In genomic region chr3:126300761-126301481, GRCh38 we compare ENCODE assay signal across 14 cellular contexts. TPM values are rescaled to one million over a fixed set of nuclear protein-coding genes. Genes with fewer than 3 reads are reported as not detected.
DNase-seq lines count a peak whose midpoint lies in the region; FAIRE-seq and TF ChIP-seq lines count a peak whose summit lies in the region.
"Had no signal": no experiment of that assay in that cellular context is flagged by ENCODE, and none has a peak within 500 bp of the region (broad histone marks: within the 10 kb centered on the region; RNA-seq: fewer than 3 reads in every experiment).

No MANE protein-coding gene starts in this region.

- TF ChIP-seq CTCF in GM10248 (IDR thresholded peaks at IDR 0.05; ENCODE audit: control extremely low read depth, extremely low read depth, low read depth, missing control alignments) (no peak), H1 (IDR thresholded peaks at IDR 0.05; ENCODE audit: control extremely low read depth in 1 of 3, insufficient read depth in 1 of 3, low read depth in 1 of 3, low read length in 3 of 3) (no peak), retinal pigment epithelial cell (conservative IDR thresholded peaks at IDR 0.05; ENCODE audit: low read depth, low read length) (no peak)

- WGBS in H1 (ENCODE audit: extremely low coverage in 1 of 2, insufficient coverage in 1 of 2, insufficient read length in 1 of 2, insufficient replicate concordance in 2 of 2, low coverage in 1 of 2, low lambda C conversion rate in 2 of 2, missing lambda C conversion rate in 1 of 2), 2 experiments = 90% methylated on average over 15 of the region's 15 CpGs; no CpG with 5 or more reads in 1 of the 2 experiments

- FAIRE-seq in H1 (lab: Jason Lieb, UNC) (no peak), GM12892 (lab: Jason Lieb, UNC) (no peak)
- FAIRE-seq: colon, frontal cortex, GM18507, RCC 7860 had no signal

- H2BK5ac ChIP-seq in H1 (ENCODE audit: low read depth, low read length) = no peak overlapping the region

- peaks cover 0 to 3% (median 0%) of the 10 kb centered on the region in 4 experiments; a peak in 1 of 7 replicates for H3K4me1 ChIP-seq in H1 (replicated peaks in 1 of 4; ENCODE audit: control insufficient read depth in 3 of 4, insufficient read depth in 4 of 4, low read length in 3 of 4)

- no peak overlapping the region for H3K23ac ChIP-seq in H1 (ENCODE audit: insufficient read length)

- DNase-seq in GM10248 (ENCODE audit: extremely low spot score) (peak; percentile 3), H1 (ENCODE audit: low read depth in 1 of 2, low spot score in 2 of 2) (no peak), inferior parietal cortex (ENCODE audit: extremely low spot score) (peak; percentile 3), retinal pigment epithelial cell (ENCODE audit: low read depth) (peak; percentile 75), HEK293T (ENCODE audit: extremely low spot score) (no peak), GM12892 (ENCODE audit: insufficient read length) (no peak), ureter (ENCODE audit: low spot score) (no peak)
- no peak for DNase-seq in activated CD4-positive, alpha-beta T cell treated with anti-CD3 and anti-CD28 coated beads for 1 hour
- DNase-seq: activated CD8-positive, alpha-beta T cell treated with anti-CD3 and anti-CD28 coated beads, Interleukin-2, amount 10 ng/mL, durations not matched to agents 7 days and 5 days; HCEC 1CT had no signal

- H2AK5ac ChIP-seq in H1 (ENCODE audit: low read depth, low read length) = no peak overlapping the region; the same call in 1 of the 2 replicates

- H3K27ac ChIP-seq in H1 (ENCODE audit: low read depth, low read length) = no peak overlapping the region

- no peak overlapping the region for H3K4ac ChIP-seq in H1 (replicated peaks; ENCODE audit: insufficient read length, low read depth, low read length)

- H3K4me3 ChIP-seq in H1 (ENCODE audit: extremely low read depth in 1 of 4, insufficient read depth in 2 of 4, low read depth in 3 of 4, low read length in 4 of 4) (no peak overlapping the region), retinal pigment epithelial cell (ENCODE audit: low read length) (no peak overlapping the region)

- no peaks in the 10 kb centered on the region for H3K79me1 ChIP-seq in H1 (ENCODE audit: low read depth, low read length)

- no peak overlapping the region for H4K5ac ChIP-seq in H1 (ENCODE audit: insufficient read length, low read depth, low read length)

- H2BK20ac ChIP-seq in H1 (ENCODE audit: low read length) = no peak overlapping the region

- CTCF ChIA-PET in GM10248 (lab: Yijun Ruan, JAX) = no interaction called here
- CTCF ChIA-PET in H1 (lab: Charles Lee; ENCODE audit: partially characterized antibody) = no interaction called here
- CTCF ChIA-PET in HEK293T (lab: Yijun Ruan, JAX) = no interaction called here

- peak overlapping the region; percentile 89 for H2BK15ac ChIP-seq in H1 (ENCODE audit: low read length)

- peaks cover 0 to 2% (median 0%) of the 10 kb centered on the region in 4 experiments; a peak in 1 of 7 replicates for H3K27me3 ChIP-seq in H1 (replicated peaks in 1 of 4; ENCODE audit: control insufficient read depth in 3 of 4, extremely low read depth in 1 of 4, insufficient read depth in 3 of 4, low read length in 3 of 4)

- peak overlapping the region; percentile 90; the same call in 1 of the 2 replicates for H2AFZ ChIP-seq in H1 (ENCODE audit: low read length)

- no peaks in the 10 kb centered on the region for H3K23me2 ChIP-seq in H1 (ENCODE audit: low read depth, low read length)

- POLR2A ChIA-PET in GM10248 (lab: Yijun Ruan, JAX) = no interaction called here
- POLR2A ChIA-PET in H1 (lab: Charles Lee; ENCODE audit: partially characterized antibody) = interaction anchor here (0.6 to 1.0 kb wide), 2 partner anchors 101 to 345 kb away, joined by 3 to 4 read pairs; no protein-coding TSS in a partner anchor
- POLR2A ChIA-PET in HEK293T (lab: Yijun Ruan, JAX) = no interaction called here

- TF ChIP-seq POLR2A in H1 (IDR thresholded peaks at IDR 0.05; ENCODE audit: control extremely low read depth in 1 of 2, low read depth in 2 of 2, low read length in 2 of 2) (no peak), GM12892 (IDR thresholded peaks at IDR 0.05; ENCODE audit: low read depth, low read length) (no peak)

- no peaks in the 10 kb centered on the region for H3K79me2 ChIP-seq in H1 (ENCODE audit: control insufficient read depth in 1 of 2, insufficient read depth in 2 of 2, low read length in 2 of 2)

- H3K9me3 ChIP-seq in H1 (ENCODE audit: insufficient read depth in 2 of 2, low read depth in 1 of 2, low read length in 1 of 2) = peaks cover 5 to 12% of the 10 kb centered on the region in 2 experiments; a peak in 3 of 4 replicates

- no peak overlapping the region for H4K91ac ChIP-seq in H1 (replicated peaks; ENCODE audit: insufficient read length, low read length)

- no peak overlapping the region for H2BK120ac ChIP-seq in H1 (replicated peaks; ENCODE audit: low read depth, low read length)

- no peak for TF ChIP-seq EP300 in H1 (IDR thresholded peaks at IDR 0.05; ENCODE audit: borderline replicate concordance in 1 of 2, low read depth in 2 of 2, low read length in 2 of 2)

- H3K4me2 ChIP-seq in H1 (ENCODE audit: insufficient read depth in 1 of 2, low read depth in 2 of 2, low read length in 2 of 2) = no peak overlapping the region

- no peak overlapping the region for H2BK12ac ChIP-seq in H1 (ENCODE audit: low read depth, low read length)

- H3K36me3 ChIP-seq in H1 (ENCODE audit: control insufficient read depth in 2 of 4, insufficient read depth in 4 of 4, low read length in 3 of 4) = no peaks in the 10 kb centered on the region

- no peak for TF ChIP-seq RAD21 in H1 (IDR thresholded peaks at IDR 0.05 in 1 of 2, conservative IDR thresholded peaks at IDR 0.05 in 1 of 2; ENCODE audit: low read depth in 2 of 2, low read length in 2 of 2)

- no peaks in the 10 kb centered on the region for H4K20me1 ChIP-seq in H1 (replicated peaks in 1 of 2; ENCODE audit: control insufficient read depth in 1 of 2, insufficient read depth in 2 of 2, low read length in 2 of 2)

- H3K56ac ChIP-seq in H1 (replicated peaks; ENCODE audit: insufficient read length, low read depth, low read length) = no peak overlapping the region

- H3K14ac ChIP-seq in H1 (ENCODE audit: insufficient read length) = no peak overlapping the region

- no peak overlapping the region for H3K18ac ChIP-seq in H1 (ENCODE audit: extremely low read depth, low read length)

- H3K9ac ChIP-seq in H1 (replicated peaks in 1 of 4; ENCODE audit: extremely low read depth in 1 of 4, low read depth in 3 of 4, low read length in 3 of 4) = no peak overlapping the region

- no peak overlapping the region; the same call in 1 of the 2 replicates for H4K8ac ChIP-seq in H1 (ENCODE audit: extremely low read depth, insufficient read depth, low read length)

TF ChIP-seq in H1, 55 proteins besides CTCF, POLR2A, EP300 and RAD21:
- no peak for TF ChIP-seq NANOG (IDR thresholded peaks at IDR 0.05; ENCODE audit: insufficient read depth, low read depth, low read length, poor library complexity, severe bottlenecking)
- no peak for TF ChIP-seq BCL11A (IDR thresholded peaks at IDR 0.05; ENCODE audit: low read depth in 2 of 2, low read length in 2 of 2)
- TF ChIP-seq JUN (IDR thresholded peaks at IDR 0.05; ENCODE audit: low read depth, low read length) = no peak
- TF ChIP-seq KDM5A (IDR thresholded peaks at IDR 0.05; ENCODE audit: low read length) = no peak
- TF ChIP-seq CBX8 (IDR thresholded peaks at IDR 0.05; ENCODE audit: borderline replicate concordance, low read depth, low read length) = no peak
- no peak for TF ChIP-seq KDM4A (IDR thresholded peaks at IDR 0.05; ENCODE audit: low read depth, low read length, severe bottlenecking)
- TF ChIP-seq RXRA (IDR thresholded peaks at IDR 0.05; ENCODE audit: insufficient read depth, low read depth, low read length) = no peak
- no peak for TF ChIP-seq CEBPB (IDR thresholded peaks at IDR 0.05; ENCODE audit: low read depth, low read length)
- no peak for TF ChIP-seq JUND (IDR thresholded peaks at IDR 0.05; ENCODE audit: low read length)
- TF ChIP-seq EGR1 (IDR thresholded peaks at IDR 0.05; ENCODE audit: borderline replicate concordance, low read depth, low read length) = no peak

TF ChIP-seq in HEK293T, 16 proteins besides CTCF, POLR2A, EP300 and RAD21:
- TF ChIP-seq BHLHE40 (IDR thresholded peaks at IDR 0.05; ENCODE audit: borderline replicate concordance) (no peak), HDGF (IDR thresholded peaks at IDR 0.05; ENCODE audit: borderline replicate concordance) (no peak), ARNT (IDR thresholded peaks at IDR 0.05) (no peak), SUZ12 (IDR thresholded peaks at IDR 0.05) (no peak), L3MBTL2 (conservative IDR thresholded peaks at IDR 0.05) (no peak), FOXK2 (IDR thresholded peaks at IDR 0.05) (no peak), FOXM1 (IDR thresholded peaks at IDR 0.05; ENCODE audit: borderline replicate concordance) (no peak), SP1 (IDR thresholded peaks at IDR 0.05) (no peak)

RNA-seq across cellular contexts. Expression of gene KLF15, which starts 56.3 kb away (rescaled TPM):
- 17.4 and 19.5 TPM in 2 replicates for total RNA-seq in H1 (2021; fragmentation: NEBNext Ultra II Directional; extraction: Animal tissue kit (Norgen Biotek cat#: 25700))
- 15.7 and 27.1 TPM in 2 replicates for polyA plus RNA-seq in H1 (2011; rRNA removed)
- polyA plus RNA-seq in H1 (2011; cell fraction: cytosol; rRNA removed) = 18.4 TPM
- polyA plus RNA-seq in H1 (2011; cell fraction: nucleus; rRNA removed) = 25.2 TPM
- 9.7 to 11.7 TPM (median 11.4 TPM) in 4 replicates for polyA plus RNA-seq in H1 (2012, experiment 1 of 2)
- 12.0 TPM for polyA plus RNA-seq in H1 (2012, experiment 2 of 2)
- 7.1 TPM for polyA plus RNA-seq in H1 (2013, experiment 1 of 2)
- 6.9 TPM for polyA plus RNA-seq in H1 (2013, experiment 2 of 2)
- 5.5 and 8.5 TPM in 2 replicates for polyA minus RNA-seq in H1 (2011; rRNA and poly(A)+ RNA removed)
- 10.0 TPM for polyA minus RNA-seq in H1 (2011; cell fraction: cytosol; rRNA and poly(A)+ RNA removed)
- polyA minus RNA-seq in H1 (2011; cell fraction: nucleus; rRNA and poly(A)+ RNA removed) = 19.5 TPM
- not detected for polyA plus RNA-seq in GM12892 (2012; ENCODE audit: missing spikeins)
- 18.9 TPM for total RNA-seq in ureter
- total RNA-seq: activated CD8-positive, alpha-beta T cell treated with anti-CD3 and anti-CD28 coated beads, Interleukin-2, amount 10 ng/mL, durations not matched to agents 7 days and 5 days had no signal

Comparison
In these comparisons a context has a peak if more than half of its experiments do, and no peak if none do; other contexts are left out.
1. DNase-seq: peak in GM10248 (single experiment), inferior parietal cortex (single experiment) and retinal pigment epithelial cell (single experiment); none in H1 (0 of 2), activated CD4-positive, alpha-beta T cell treated with anti-CD3 and anti-CD28 coated beads for 1 hour (single experiment), HEK293T (single experiment), GM12892 (single experiment) and ureter (single experiment).